ENCODE assay signal across 20 cellular contexts in the genomic region with DNA sequence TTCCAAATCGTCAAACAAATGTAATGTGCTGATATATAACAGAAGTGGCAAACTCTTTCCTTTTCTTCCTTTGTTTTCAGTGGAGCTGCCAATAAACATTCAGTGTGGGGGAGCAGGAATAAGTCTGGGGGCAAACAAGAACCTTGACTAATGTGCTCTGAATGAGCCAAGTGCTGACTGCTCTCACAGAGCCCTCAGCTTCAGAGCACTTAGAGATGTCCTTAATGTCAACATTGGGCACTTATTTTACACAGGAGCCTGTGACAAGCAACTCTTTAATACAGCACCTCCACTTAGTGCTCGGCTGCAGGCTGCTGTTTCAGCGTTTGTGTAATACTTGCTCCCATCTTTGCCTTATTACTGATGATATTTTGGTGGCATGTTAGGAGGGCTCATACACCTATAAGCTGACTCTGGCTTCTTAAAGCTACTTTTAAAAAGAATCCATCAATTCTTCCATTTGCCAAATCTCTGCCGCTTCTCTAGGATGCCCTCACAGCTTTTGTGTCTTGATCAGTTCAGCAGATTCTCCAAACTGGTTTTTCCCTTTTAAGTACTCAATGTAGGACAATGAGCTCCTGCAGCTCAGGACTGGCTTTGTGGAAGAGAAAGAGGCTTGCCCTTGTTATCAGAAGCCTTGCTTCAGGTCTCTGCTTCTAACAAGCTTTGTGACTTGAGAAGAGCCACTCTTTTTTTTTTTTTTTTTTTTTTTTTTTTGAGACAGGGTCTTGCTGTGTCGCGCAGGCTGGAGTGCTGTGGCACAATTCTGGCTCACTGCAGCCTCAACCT.
"Had no signal": no experiment of that assay in that cellular context is flagged by ENCODE, and none has a peak within 500 bp of the region (broad histone marks: within the 10 kb centered on the region; RNA-seq: fewer than 3 reads in every experiment).

No MANE protein-coding gene starts in this region.

- H3K36me3 ChIP-seq: breast epithelium, right atrium auricular region had no signal

- ATAC-seq: activated naive CD8-positive, alpha-beta T cell treated with anti-CD3 and anti-CD28 coated beads, Interleukin-2, amount 50 U/mL, for 24 hours; effector memory CD8-positive, alpha-beta T cell; mucosa of descending colon; naive thymus-derived CD4-positive, alpha-beta T cell; stimulated activated memory B cell treated with anti-CD40 and anti-IgM and Interleukin-4, amounts not matched to agents 10 μg/mL and 1 μg/mL and 100 μg/mL, for 72 hours had no signal

- H3K4me1 ChIP-seq: breast epithelium, left ventricle myocardium inferior, right atrium auricular region had no signal

- H3K9me3 ChIP-seq: breast epithelium, right atrium auricular region had no signal

- H3K4me3 ChIP-seq: breast epithelium, left ventricle myocardium inferior, mucosa of descending colon, right atrium auricular region had no signal

- DNase-seq: activated CD4-positive, alpha-beta T cell treated with anti-CD3 and anti-CD28 coated beads, Interleukin-2, amount 10 ng/mL, durations not matched to agents 7 days and 5 days; activated CD4-positive, CD25-positive, alpha-beta regulatory T cell; activated naive CD4-positive, alpha-beta T cell; activated naive CD8-positive, alpha-beta T cell treated with anti-CD3 and anti-CD28 coated beads, Interleukin-2, amount 50 U/mL, for 24 hours; aorta; cerebellar nuclear complex; effector memory CD8-positive, alpha-beta T cell; head of caudate nucleus; left ventricle myocardium inferior; mucosa of descending colon; naive thymus-derived CD4-positive, alpha-beta T cell; nucleus accumbens; stimulated activated CD4-positive, alpha-beta T cell treated with anti-CD3 and anti-CD28 coated beads, Interleukin-2, amount 100 ng/mL, for 48 hours; SW 1271; trophoblast cell had no signal

- FAIRE-seq: frontal cortex, keratinocyte had no signal

- H3K27ac ChIP-seq: breast epithelium, left ventricle myocardium inferior, right atrium auricular region had no signal

- H3K27me3 ChIP-seq: breast epithelium, right atrium auricular region had no signal
